8 cellular contexts compared by ENCODE assay signal in the genomic region with DNA sequence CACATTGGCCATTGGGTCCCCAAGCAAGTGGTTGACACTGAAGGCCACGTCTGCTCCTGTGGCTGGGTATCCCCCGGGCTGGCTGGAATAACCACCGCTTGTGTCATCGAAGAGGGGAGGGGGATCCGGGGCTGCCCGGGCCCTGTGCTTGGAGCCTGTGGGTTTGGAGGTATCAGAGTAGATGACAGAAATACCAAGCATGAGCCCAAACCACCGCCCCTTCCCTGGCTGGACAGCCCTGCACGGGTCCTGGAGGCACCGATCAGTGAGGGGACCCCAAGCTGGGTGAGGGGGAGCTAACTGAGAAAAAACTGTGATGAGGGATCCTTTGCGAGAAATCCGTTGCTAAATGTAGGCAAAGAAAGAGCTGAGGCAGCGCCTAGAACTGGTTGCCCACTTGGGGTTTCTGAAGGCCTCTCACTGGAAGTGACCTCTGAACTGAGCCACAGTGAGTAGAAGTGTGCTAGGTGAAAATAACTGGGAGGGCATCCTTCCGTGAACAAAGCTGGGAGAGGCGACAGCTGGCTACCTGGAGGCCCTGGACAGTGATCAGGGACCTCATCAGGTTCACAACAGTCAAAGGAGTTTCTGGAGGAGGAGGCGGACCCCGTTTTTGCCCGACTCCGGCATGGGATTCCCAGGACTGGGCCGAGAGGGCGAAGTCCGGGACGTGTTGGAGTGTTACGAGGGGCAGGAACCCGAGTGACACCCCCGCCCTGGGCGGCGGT. TPM values are rescaled to one million over a fixed set of nuclear protein-coding genes. Genes with fewer than 3 reads are reported as not detected.
DNase-seq lines count a peak whose midpoint lies in the region; ATAC-seq, FAIRE-seq and TF ChIP-seq lines count a peak whose summit lies in the region.

No MANE protein-coding gene starts in this region.

- H3K27me3 ChIP-seq in SJCRH30 (no peaks in the 10 kb centered on the region), esophagus squamous epithelium (peaks cover 6 to 30% (median 10%) of the 10 kb centered on the region in 4 donors), pancreas (no peaks in the 10 kb centered on the region)

- POLR2A ChIA-PET in activated CD4-positive, alpha-beta T cell treated with anti-CD3 and anti-CD28 coated beads for 36 hours (lab: Charles Lee), result interaction anchor here (0.6 to 1.4 kb wide), 7 partner anchors 20 to 1425 kb away, joined by 3 to 8 read pairs (median 5); partner anchors contain the start of genes CD248, PELI3, RAB1B and SF3B2

- H3K4me3 ChIP-seq in SJCRH30 (peak overlapping the region; percentile 84), esophagus squamous epithelium (peak overlapping the region; percentile 60 to 99 (median 82)), pancreas (peak overlapping the region; percentile 70 to 94 (median 80))

- CTCF ChIA-PET in activated CD4-positive, alpha-beta T cell treated with anti-CD3 and anti-CD28 coated beads for 36 hours (lab: Charles Lee), result interaction anchor here (0.7 to 4.6 kb wide), 12 partner anchors 8 to 518 kb away, joined by 3 to 23 read pairs (median 3); no protein-coding TSS in a partner anchor

- H3K36me3 Mint-ChIP-seq in activated CD4-positive, alpha-beta T cell treated with anti-CD3 and anti-CD28 coated beads for 36 hours (ENCODE audit: low read depth), result peaks cover 8% of the 10 kb centered on the region

- FAIRE-seq in pancreas (lab: Jason Lieb, UNC), result no peak

- peak overlapping the region; percentile 89 for H3K4me3 Mint-ChIP-seq in activated CD4-positive, alpha-beta T cell treated with anti-CD3 and anti-CD28 coated beads for 36 hours

- H3K9me3 ChIP-seq in SJCRH30 (replicated peaks) (no peaks in the 10 kb centered on the region), esophagus squamous epithelium (no peaks in the 10 kb centered on the region), pancreas (no peaks in the 10 kb centered on the region)

- H3K27me3 Mint-ChIP-seq in activated CD4-positive, alpha-beta T cell treated with anti-CD3 and anti-CD28 coated beads for 36 hours, result peaks cover 8% of the 10 kb centered on the region

- peak; percentile 21 for DNase-seq in activated CD4-positive, alpha-beta T cell treated with anti-CD3 and anti-CD28 coated beads for 36 hours
- no peak for DNase-seq in activated CD4-positive, alpha-beta T cell treated with anti-CD3 and anti-CD28 coated beads, Interleukin-2, amount 50 U/mL, for 48 hours
- DNase-seq in SJCRH30 (peak in 1 of 2 experiments; percentile 32), esophagus squamous epithelium (lab: John Stamatoyannopoulos, UW) (no peak), pancreas (peak in 5 of 6 donors; percentile 49 to 83 (median 68)), NCI-H2107 treated with DMSO at 0.1 percent for 48 hours (lab: John Stamatoyannopoulos, UW; ENCODE audit: unreplicated experiment) (no peak), foreskin melanocyte (no peak)

- WGBS in esophagus squamous epithelium, 2 donors, result 7% methylated on average over 6 to 10 of the region's 27 CpGs
- WGBS in pancreas, 2 donors, result 10 to 11% methylated on average over 27 of the region's 27 CpGs

- TF ChIP-seq CTCF in esophagus squamous epithelium (IDR thresholded peaks at IDR 0.05) (no peak), pancreas (IDR thresholded peaks at IDR 0.05) (no peak)

- peaks cover 22% of the 10 kb centered on the region for H3K4me1 Mint-ChIP-seq in activated CD4-positive, alpha-beta T cell treated with anti-CD3 and anti-CD28 coated beads for 36 hours

- peaks cover 4% of the 10 kb centered on the region; the same call in 1 of the 2 replicates for H3K4me1 ChIP-seq in SJCRH30
- peaks cover 24 to 55% (median 26%) of the 10 kb centered on the region in 3 donors for H3K4me1 ChIP-seq in esophagus squamous epithelium
- peaks cover 0 to 17% (median 15%) of the 10 kb centered on the region in 3 donors for H3K4me1 ChIP-seq in pancreas

- no peak for TF ChIP-seq POLR2A in esophagus squamous epithelium (IDR thresholded peaks at IDR 0.05)

- H3K36me3 ChIP-seq in SJCRH30 (no peaks in the 10 kb centered on the region), esophagus squamous epithelium (peaks cover 0 to 44% (median 3%) of the 10 kb centered on the region in 3 donors), pancreas (no peaks in the 10 kb centered on the region)

- intact Hi-C loops in activated CD4-positive, alpha-beta T cell treated with anti-CD3 and anti-CD28 coated beads for 36 hours (cut with DNase I, micrococcal nuclease), result loop anchor here (2.0 to 5.0 kb wide), 3 partner anchors 66 to 714 kb away; partner anchors contain the start of gene PC (in 1 of the 2)
- intact Hi-C loops in esophagus squamous epithelium (cut with DNase I) (loop anchor here (10.0 kb wide), 1 partner anchor 64 kb away; no protein-coding TSS in a partner anchor), pancreas (cut with DNase I) (loop anchor here in 1 of 3 donors (10.0 kb wide), 1 partner anchor 64 kb away; no protein-coding TSS in a partner anchor)

- peak overlapping the region; percentile 85 for H3K27ac Mint-ChIP-seq in activated CD4-positive, alpha-beta T cell treated with anti-CD3 and anti-CD28 coated beads for 36 hours

- H3K27ac ChIP-seq in SJCRH30, result peak overlapping the region; percentile 37; the same call in 1 of the 2 replicates
- H3K27ac ChIP-seq in esophagus squamous epithelium, result peak overlapping the region; percentile 91 to 99 (median 96)
- peak overlapping the region; percentile 92 to 99 (median 94) for H3K27ac ChIP-seq in pancreas

- no peak for ATAC-seq in activated CD4-positive, alpha-beta T cell treated with anti-CD3 and anti-CD28 coated beads for 36 hours
- ATAC-seq in pancreas, result peak; percentile 10 to 29 (median 11)
- ATAC-seq in HG03378 (IDR thresholded peaks at IDR 0.05; ENCODE audit: unreplicated experiment), result no peak

- H3K9me3 Mint-ChIP-seq in activated CD4-positive, alpha-beta T cell treated with anti-CD3 and anti-CD28 coated beads for 36 hours (ENCODE audit: low read depth), result no peaks in the 10 kb centered on the region

RNA-seq across cellular contexts. Expression of gene YIF1A, which starts 0.6 kb away (rescaled TPM):
- total RNA-seq in activated CD4-positive, alpha-beta T cell treated with anti-CD3 and anti-CD28 coated beads for 36 hours, result 10 to 100 TPM; 47.5 to 49.8 TPM
- 43.6 and 44.9 TPM in 2 replicates for total RNA-seq in SJCRH30 (2014; rRNA removed; shearing (Covaris generic))
- total RNA-seq in esophagus squamous epithelium (10 to 100 TPM; 51.9 to 71.9 (median 63.8) TPM), pancreas (10 to 100 TPM; 39.7 to 64.9 (median 49.1) TPM)
- 100 to 1,000 TPM in 1 of 2 donors, 10 to 100 TPM in 1; 82.7 to 112 TPM for polyA plus RNA-seq in pancreas

RNA-seq across cellular contexts. Expression of gene TMEM151A, which starts 3.4 kb away (rescaled TPM):
- not detected for total RNA-seq in activated CD4-positive, alpha-beta T cell treated with anti-CD3 and anti-CD28 coated beads for 36 hours
- not detected in 2 replicates for total RNA-seq in SJCRH30 (2014; rRNA removed; shearing (Covaris generic))
- total RNA-seq in esophagus squamous epithelium (not detected), pancreas (under 1 TPM; 0.49 to 0.79 (median 0.72) TPM)
- 1 to 10 TPM; 1.6 to 4.4 TPM for polyA plus RNA-seq in pancreas

RNA-seq across cellular contexts. Expression of gene CNIH2, which starts 10.3 kb away (rescaled TPM):
- 1 to 10 TPM; 1.3 to 1.6 TPM for total RNA-seq in activated CD4-positive, alpha-beta T cell treated with anti-CD3 and anti-CD28 coated beads for 36 hours
- 4.5 and 5.8 TPM in 2 replicates for total RNA-seq in SJCRH30 (2014; rRNA removed; shearing (Covaris generic))
- under 1 TPM in 2 of 4 donors, not detected in 2; 0.48 to 0.70 TPM for total RNA-seq in esophagus squamous epithelium
- total RNA-seq in pancreas, result 1 to 10 TPM in 5 of 6 donors, under 1 TPM in 1; 0.83 to 6.8 (median 1.9) TPM
- 10 to 100 TPM in 1 of 2 donors, 1 to 10 TPM in 1; 8.0 to 34.3 TPM for polyA plus RNA-seq in pancreas

RNA-seq across cellular contexts. Expression of gene RAB1B, which starts 19.9 kb away (rescaled TPM):
- 100 to 1,000 TPM; 114 to 147 TPM for total RNA-seq in activated CD4-positive, alpha-beta T cell treated with anti-CD3 and anti-CD28 coated beads for 36 hours
- total RNA-seq in SJCRH30 (2014; rRNA removed; shearing (Covaris generic)), result 82.0 and 83.2 TPM in 2 replicates
- 100 to 1,000 TPM in 2 of 4 donors, 10 to 100 TPM in 2; 83.7 to 148 (median 110) TPM for total RNA-seq in esophagus squamous epithelium
- total RNA-seq in pancreas, result 10 to 100 TPM; 36.8 to 61.9 (median 49.7) TPM
- polyA plus RNA-seq in pancreas, result 10 to 100 TPM; 92.0 to 96.2 TPM

RNA-seq across cellular contexts. Expression of gene CD248, which starts 28.5 kb away (rescaled TPM):
- under 1 TPM; 0.23 to 0.26 TPM for total RNA-seq in activated CD4-positive, alpha-beta T cell treated with anti-CD3 and anti-CD28 coated beads for 36 hours
- total RNA-seq in SJCRH30 (2014; rRNA removed; shearing (Covaris generic)), result 0.30 and 0.45 TPM in 2 replicates
- 10 to 100 TPM in 1 of 4 donors, 1 to 10 TPM in 3; 1.9 to 13.2 (median 6.1) TPM for total RNA-seq in esophagus squamous epithelium
- 10 to 100 TPM in 3 of 6 donors, 1 to 10 TPM in 3; 1.2 to 17.7 (median 7.5) TPM for total RNA-seq in pancreas
- 1 to 10 TPM; 2.5 to 4.0 TPM for polyA plus RNA-seq in pancreas

Comparison
In these comparisons a context has a peak if more than half of its experiments do, and no peak if none do; other contexts are left out.
1. DNase-seq: peak in activated CD4-positive, alpha-beta T cell treated with anti-CD3 and anti-CD28 coated beads for 36 hours (single experiment) and pancreas (5 of 6); none in activated CD4-positive, alpha-beta T cell treated with anti-CD3 and anti-CD28 coated beads, Interleukin-2, amount 50 U/mL, for 48 hours (0 of 2), esophagus squamous epithelium (single experiment), NCI-H2107 treated with DMSO at 0.1 percent for 48 hours (single experiment) and foreskin melanocyte (single experiment).
2. ATAC-seq: peak in pancreas (4 of 4); none in activated CD4-positive, alpha-beta T cell treated with anti-CD3 and anti-CD28 coated beads for 36 hours (single experiment) and HG03378 (single experiment).
3. H3K27ac ChIP-seq: peak in every context shown above with its lines; median percentile 96 in esophagus squamous epithelium; 94 in pancreas; 37 in SJCRH30.
4. Peak in every context shown above with its lines, with median percentiles within 50 percentile points of each other: H3K4me3 ChIP-seq.